In the genomic region with DNA sequence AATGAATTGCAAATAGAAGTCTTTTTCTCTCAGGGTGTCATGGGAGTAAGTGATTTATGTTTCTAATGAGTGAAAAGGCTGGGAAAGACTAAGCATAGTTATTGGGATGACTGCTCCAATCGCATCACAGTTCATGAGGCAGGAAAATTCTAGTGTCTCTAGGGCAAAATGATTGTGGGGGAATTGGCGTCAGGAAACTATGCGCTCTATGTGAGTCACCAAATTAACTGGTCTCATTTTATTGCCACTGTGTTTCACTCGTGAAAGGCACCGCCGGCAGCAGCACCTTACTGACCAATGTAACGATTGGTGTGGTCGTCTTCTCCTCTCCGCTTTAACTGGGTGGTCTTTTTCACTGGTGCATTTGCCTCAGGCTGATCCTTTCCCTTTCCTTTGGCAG, we compare ENCODE assay signal across 16 cellular contexts.
DNase-seq lines count a peak whose midpoint lies in the region; ATAC-seq and TF ChIP-seq lines count a peak whose summit lies in the region.
"Had no signal": no experiment of that assay in that cellular context is flagged by ENCODE, and none has a peak within 500 bp of the region (broad histone marks: within the 10 kb centered on the region; RNA-seq: fewer than 3 reads in every experiment).

No MANE protein-coding gene starts in this region.

- peak overlapping the region; percentile 76 for H3K4me2 ChIP-seq in GM23248 (ENCODE audit: unreplicated experiment)
- H3K4me2 ChIP-seq: BLaER1 treated with 17β-estradiol and CSF1 and Interleukin-3, amounts not matched to agents 10 nM and 100 nM had no signal

- H3F3A ChIP-seq in GM23248 (ENCODE audit: insufficient read depth), result peaks cover 46% of the 10 kb centered on the region

- no peaks in the 10 kb centered on the region for H3K9me3 ChIP-seq in GM23248 (ENCODE audit: low read depth)
- H3K9me3 ChIP-seq: BLaER1 treated with 17β-estradiol and CSF1 and Interleukin-3, amounts not matched to agents 10 nM and 100 nM had no signal

- intact Hi-C loops in left colon (cut with DNase I, micrococcal nuclease), result no loop called here

- H4K20me1 ChIP-seq in GM23248 (ENCODE audit: insufficient read depth), result no peaks in the 10 kb centered on the region
- H4K20me1 ChIP-seq: BLaER1 treated with 17β-estradiol and CSF1 and Interleukin-3, amounts not matched to agents 10 nM and 100 nM had no signal

- ATAC-seq in left colon (peak; percentile 53), GM21381 (IDR thresholded peaks at IDR 0.05; ENCODE audit: unreplicated experiment) (no peak)
- ATAC-seq: effector memory CD8-positive, alpha-beta T cell; stimulated activated effector memory CD8-positive, alpha-beta T cell treated with anti-CD3 and anti-CD28 coated beads, Interleukin-12 subunit alpha, Interleukin-12 subunit beta, amount 100 ng/mL, for 72 hours had no signal

- 22 to 36% methylated on average over 9 of the region's 9 CpGs for WGBS in GM23248 (ENCODE audit: low coverage in 1 of 2, low lambda C conversion rate in 2 of 2, missing lambda C conversion rate in 2 of 2), 2 experiments

- no peak for TF ChIP-seq CTCF in AG09309 (IDR thresholded peaks at IDR 0.05; ENCODE audit: control insufficient read depth, insufficient read depth, low read depth, low read length, missing control alignments)

- no peaks in the 10 kb centered on the region for H3K9me2 ChIP-seq in GM23248 (ENCODE audit: insufficient read depth)

- H3K4me3 ChIP-seq in AG09309 (ENCODE audit: control insufficient read depth, low read depth, low read length) (no peak overlapping the region), GM23248 (peak overlapping the region; percentile 13; the same call in 1 of the 2 replicates)
- H3K4me3 ChIP-seq: BLaER1 treated with 17β-estradiol and CSF1 and Interleukin-3, amounts not matched to agents 10 nM and 100 nM; cardiac muscle cell had no signal

- H2AFZ ChIP-seq in GM23248, result no peak overlapping the region

- no peaks in the 10 kb centered on the region for H3K27me3 ChIP-seq in GM23248 (replicated peaks; ENCODE audit: insufficient read depth)
- H3K27me3 ChIP-seq: BLaER1 treated with 17β-estradiol and CSF1 and Interleukin-3, amounts not matched to agents 10 nM and 100 nM; cardiac muscle cell had no signal

- H3K9ac ChIP-seq in GM23248, result peak overlapping the region; percentile 61
- H3K9ac ChIP-seq: BLaER1 treated with 17β-estradiol and CSF1 and Interleukin-3, amounts not matched to agents 10 nM and 100 nM had no signal

- H3K4me1 ChIP-seq in GM23248 (ENCODE audit: insufficient read depth), result peaks cover 41% of the 10 kb centered on the region
- H3K4me1 ChIP-seq: BLaER1 treated with 17β-estradiol and CSF1 and Interleukin-3, amounts not matched to agents 10 nM and 100 nM had no signal

- H3K27ac ChIP-seq in GM23248, result peak overlapping the region; percentile 83
- H3K27ac ChIP-seq: BLaER1 treated with 17β-estradiol and CSF1 and Interleukin-3, amounts not matched to agents 10 nM and 100 nM; cardiac muscle cell had no signal

- no peaks in the 10 kb centered on the region for H3K79me2 ChIP-seq in GM23248 (ENCODE audit: insufficient read depth)

- no peaks in the 10 kb centered on the region for H3K36me3 ChIP-seq in GM23248 (ENCODE audit: low read depth)
- H3K36me3 ChIP-seq: BLaER1 treated with 17β-estradiol and CSF1 and Interleukin-3, amounts not matched to agents 10 nM and 100 nM; cardiac muscle cell had no signal

- in situ Hi-C loops in GM23248 (cut with MboI) (no loop called here), SK-MEL-5 (cut with HindIII; ENCODE audit: low pct_unique_long_range_greater_than_20kb, low sequenced_read_pairs) (no loop called here)

- DNase-seq in AG09309 (ENCODE audit: low read depth) (peak; percentile 84), GM23248 (peak; percentile 90), SK-MEL-5 (ENCODE audit: low read depth, low spot score) (peak; percentile 11), left colon (no peak), occipital lobe (lab: John Stamatoyannopoulos, UW) (no peak), NCI-H82 treated with DMSO at 0.1 percent for 48 hours (lab: John Stamatoyannopoulos, UW; ENCODE audit: unreplicated experiment) (no peak), mucosa of gallbladder (ENCODE audit: low spot score) (no peak)
- DNase-seq: activated naive CD4-positive, alpha-beta T cell treated with Interleukin-2 at 50 U/mL for 16 hours; effector memory CD8-positive, alpha-beta T cell; NCI-H446; Right ventricle myocardium superior; stimulated activated CD4-positive, alpha-beta T cell treated with anti-CD3 and anti-CD28 coated beads, Interleukin-2, amount 100 ng/mL, for 48 hours had no signal

Comparison
In these comparisons a context has a peak if more than half of its experiments do, and no peak if none do; other contexts are left out.
1. DNase-seq: peak in AG09309 (single experiment), GM23248 (single experiment) and SK-MEL-5 (single experiment); none in left colon (0 of 2), occipital lobe (single experiment), NCI-H82 treated with DMSO at 0.1 percent for 48 hours (single experiment) and mucosa of gallbladder (single experiment).